In the genomic region with DNA sequence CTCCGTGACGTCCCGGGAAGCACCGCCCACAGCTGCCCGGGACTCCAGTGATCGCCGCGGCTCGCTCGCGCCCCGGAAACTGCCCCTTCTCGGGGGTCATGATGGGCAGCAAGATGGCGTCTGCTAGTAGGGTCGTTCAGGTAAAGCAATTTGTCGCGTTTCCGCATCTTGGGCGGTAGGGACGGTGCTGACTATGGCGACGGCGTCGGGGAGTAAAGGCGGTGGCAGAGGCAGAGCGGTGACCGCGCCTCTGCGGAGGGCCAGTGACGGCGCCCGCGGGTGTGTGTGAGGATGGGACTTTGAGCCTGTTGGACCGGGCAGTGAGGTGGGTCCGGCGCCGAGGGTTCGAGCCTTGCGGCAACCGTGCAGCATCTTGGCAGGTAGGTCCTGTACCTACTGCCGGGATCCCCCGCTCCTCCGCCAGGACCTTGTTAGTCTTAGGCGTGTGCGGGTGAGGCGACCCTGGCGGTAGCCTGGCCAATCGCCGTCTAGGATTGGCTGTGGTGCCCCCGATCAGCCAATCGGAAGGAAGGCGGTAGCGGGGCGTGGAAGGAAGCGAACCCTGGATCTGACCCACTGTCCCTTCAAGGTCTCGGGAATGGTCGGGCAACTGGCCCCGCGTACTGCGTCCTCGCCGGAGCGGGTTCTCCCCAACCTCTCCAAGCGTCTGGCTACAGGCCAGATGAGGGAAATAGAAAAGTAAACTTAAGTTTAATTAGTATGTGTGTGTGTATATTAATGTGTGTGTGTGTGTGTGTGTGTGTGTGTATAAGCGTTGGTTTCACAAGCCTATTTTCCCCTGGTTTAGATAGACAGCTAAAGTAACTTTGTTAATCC, we compare ENCODE assay signal across 1 cellular context.
TF ChIP-seq lines count a peak whose summit lies in the region.

No MANE protein-coding gene starts in this region.

TF ChIP-seq in HCT116, 20 proteins besides CTCF, POLR2A, EP300 and RAD21 (continued from another document):
- TF ChIP-seq EZH2phosphoT487 (IDR thresholded peaks at IDR 0.05; ENCODE audit: borderline replicate concordance) (no peak), TCF7L2 (IDR thresholded peaks at IDR 0.05; ENCODE audit: borderline replicate concordance, extremely low read depth, insufficient read depth, insufficient read length) (no peak), REST (IDR thresholded peaks at IDR 0.05; ENCODE audit: low read depth) (no peak), JUND (IDR thresholded peaks at IDR 0.05) (no peak), POLR2AphosphoS5 (IDR thresholded peaks at IDR 0.05; ENCODE audit: low read depth, low read length) (peak; percentile 88), ELF1 (IDR thresholded peaks at IDR 0.05; ENCODE audit: borderline replicate concordance, low read depth) (no peak; the same call in 1 of the 2 replicates)
- TF ChIP-seq, protein P1, sequence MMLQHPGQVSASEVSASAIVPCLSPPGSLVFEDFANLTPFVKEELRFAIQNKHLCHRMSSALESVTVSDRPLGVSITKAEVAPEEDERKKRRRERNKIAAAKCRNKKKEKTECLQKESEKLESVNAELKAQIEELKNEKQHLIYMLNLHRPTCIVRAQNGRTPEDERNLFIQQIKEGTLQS (IDR thresholded peaks at IDR 0.05) = no peak
